ENCODE assay signal across 23 cellular contexts in the genomic region with DNA sequence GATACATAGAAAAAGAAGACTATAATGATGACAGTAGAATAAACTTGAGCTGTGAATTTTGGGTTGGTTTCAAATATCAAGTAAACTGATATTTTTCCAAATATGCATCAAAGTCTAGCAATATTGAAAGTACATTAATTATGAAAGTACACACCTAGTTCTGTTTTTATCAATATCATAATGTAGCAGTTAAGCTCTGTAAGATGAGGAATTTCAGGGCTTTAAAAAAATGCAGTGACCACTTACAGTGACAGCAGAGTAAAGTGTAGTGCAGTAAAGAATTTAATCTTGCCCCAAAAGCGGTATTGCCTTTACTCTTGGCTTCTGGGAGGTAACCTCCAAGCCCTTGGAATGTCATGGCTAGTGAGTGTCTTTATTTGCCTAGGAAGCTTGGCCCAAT.
"Had no signal": no experiment of that assay in that cellular context is flagged by ENCODE, and none has a peak within 500 bp of the region (broad histone marks: within the 10 kb centered on the region; RNA-seq: fewer than 3 reads in every experiment).

No MANE protein-coding gene starts in this region.

- H3K4me1 Mint-ChIP-seq: neural progenitor cell; stimulated activated memory B cell treated with anti-CD40 and anti-IgM and Interleukin-4, amounts not matched to agents 10 μg/mL and 1 μg/mL and 100 μg/mL, for 72 hours had no signal

- H3K9me3 Mint-ChIP-seq: stimulated activated naive CD8-positive, alpha-beta T cell treated with anti-CD3 and anti-CD28 coated beads, Interleukin-15, Interleukin-2, amounts not matched to agents 100 ng/mL and 50 ng/mL, for 24 hours had no signal

- H3K36me3 Mint-ChIP-seq: neural progenitor cell; stimulated activated memory B cell treated with anti-CD40 and anti-IgM and Interleukin-4, amounts not matched to agents 10 μg/mL and 1 μg/mL and 100 μg/mL, for 72 hours had no signal

- H3K27ac Mint-ChIP-seq: naive thymus-derived CD8-positive, alpha-beta T cell; neural progenitor cell; progenitor cell of endocrine pancreas; stimulated activated memory B cell treated with anti-CD40 and anti-IgM and Interleukin-4, amounts not matched to agents 10 μg/mL and 1 μg/mL and 100 μg/mL, for 72 hours; stimulated activated naive CD8-positive, alpha-beta T cell treated with anti-CD3 and anti-CD28 coated beads, Interleukin-15, Interleukin-2, amounts not matched to agents 100 ng/mL and 50 ng/mL, for 24 hours had no signal

- H3K27me3 Mint-ChIP-seq: progenitor cell of endocrine pancreas had no signal

- DNase-seq: effector memory CD4-positive, alpha-beta T cell; gastrocnemius medialis; heart right ventricle; hypothalamus; islet precursor cell; mammary epithelial cell; mucosa of descending colon; naive thymus-derived CD8-positive, alpha-beta T cell; nucleus accumbens; pancreas; right cardiac atrium; small intestine; stimulated activated CD4-positive, alpha-beta T cell treated with anti-CD3 and anti-CD28 coated beads, Interleukin-4, amount 100 ng/mL, for 1 hour; stimulated activated CD8-positive, alpha-beta memory T cell treated with anti-CD3 and anti-CD28 coated beads, Interleukin-4, amount 100 ng/mL, for 48 hours; tibial artery; upper lobe of left lung; uterus had no signal

- ATAC-seq: esophagus mucosa; gastrocnemius medialis; heart right ventricle; left lobe of liver; mucosa of descending colon; naive thymus-derived CD8-positive, alpha-beta T cell; pancreas; right cardiac atrium; stimulated activated memory B cell treated with anti-CD40 and anti-IgM and Interleukin-4, amounts not matched to agents 10 μg/mL and 1 μg/mL and 100 μg/mL, for 72 hours had no signal

- H3K4me3 Mint-ChIP-seq: naive thymus-derived CD8-positive, alpha-beta T cell; neural progenitor cell; stimulated activated memory B cell treated with anti-CD40 and anti-IgM and Interleukin-4, amounts not matched to agents 10 μg/mL and 1 μg/mL and 100 μg/mL, for 72 hours; stimulated activated naive CD8-positive, alpha-beta T cell treated with anti-CD3 and anti-CD28 coated beads, Interleukin-15, Interleukin-2, amounts not matched to agents 100 ng/mL and 50 ng/mL, for 24 hours had no signal
